Comparison of ENCODE assay signal across 1 cellular context in the genomic region with DNA sequence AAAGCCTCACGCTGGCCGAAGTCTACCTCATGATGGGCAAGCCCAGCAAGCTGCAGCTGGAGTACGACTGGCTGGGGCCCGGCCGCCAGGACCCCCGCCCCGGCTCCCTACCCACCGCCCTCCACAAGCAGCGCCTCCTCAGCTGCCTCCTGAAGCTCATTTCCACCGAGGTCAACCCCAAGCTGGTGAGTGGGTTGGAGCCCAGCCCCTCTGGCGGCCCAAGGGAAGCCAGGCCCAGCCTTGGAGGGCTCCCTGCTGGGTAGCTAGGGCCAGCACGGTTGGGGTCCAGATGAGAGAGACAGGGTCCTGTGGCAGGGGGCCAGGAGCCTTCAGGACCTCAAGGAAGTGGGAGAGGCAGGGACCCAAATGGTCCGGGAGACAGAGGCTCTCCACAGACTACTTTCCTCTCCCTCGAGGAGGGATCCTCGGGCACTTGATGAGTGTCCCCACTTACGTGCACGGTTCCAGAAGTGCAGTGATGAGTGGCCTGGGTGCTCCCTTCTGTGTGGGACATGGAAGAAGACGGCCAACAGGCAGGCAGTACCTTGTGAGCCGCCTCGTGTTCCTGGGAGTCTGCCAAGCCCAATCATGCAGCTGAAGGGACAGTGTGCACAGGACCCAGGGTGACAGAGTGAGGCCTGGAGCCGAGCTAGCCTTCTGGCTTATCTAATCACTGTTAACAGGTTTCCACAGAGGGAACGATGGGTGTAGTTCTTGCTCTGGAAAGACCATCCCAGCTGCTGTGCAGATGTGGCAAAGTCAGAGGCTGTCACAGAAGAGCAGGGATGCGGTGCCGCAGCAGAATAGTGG.
TF ChIP-seq lines count a peak whose summit lies in the region.

No MANE protein-coding gene starts in this region.

TF ChIP-seq in SK-N-SH, 30 proteins besides CTCF, POLR2A, EP300 and RAD21 (continued from another document):
- TF ChIP-seq, protein P1, sequence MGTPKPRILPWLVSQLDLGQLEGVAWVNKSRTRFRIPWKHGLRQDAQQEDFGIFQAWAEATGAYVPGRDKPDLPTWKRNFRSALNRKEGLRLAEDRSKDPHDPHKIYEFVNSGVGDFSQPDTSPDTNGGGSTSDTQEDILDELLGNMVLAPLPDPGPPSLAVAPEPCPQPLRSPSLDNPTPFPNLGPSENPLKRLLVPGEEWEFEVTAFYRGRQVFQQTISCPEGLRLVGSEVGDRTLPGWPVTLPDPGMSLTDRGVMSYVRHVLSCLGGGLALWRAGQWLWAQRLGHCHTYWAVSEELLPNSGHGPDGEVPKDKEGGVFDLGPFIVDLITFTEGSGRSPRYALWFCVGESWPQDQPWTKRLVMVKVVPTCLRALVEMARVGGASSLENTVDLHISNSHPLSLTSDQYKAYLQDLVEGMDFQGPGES (IDR thresholded peaks at IDR 0.05; ENCODE audit: low read depth, low read length) = no peak
- TF ChIP-seq GABPA (IDR thresholded peaks at IDR 0.05; ENCODE audit: low read depth) (no peak), RFX5 (IDR thresholded peaks at IDR 0.05; ENCODE audit: low read length) (no peak), SMC3 (IDR thresholded peaks at IDR 0.05; ENCODE audit: low read depth, low read length) (no peak), SIN3A (IDR thresholded peaks at IDR 0.05; ENCODE audit: borderline replicate concordance, low read depth, low read length) (no peak), FOSL2 (IDR thresholded peaks at IDR 0.05; ENCODE audit: borderline replicate concordance, low read depth) (no peak), FOXJ3 (CRISPR knock-in tag; IDR thresholded peaks at IDR 0.05) (no peak), YY1 (IDR thresholded peaks at IDR 0.05; ENCODE audit: low read depth) (no peak), CHD2 (IDR thresholded peaks at IDR 0.05; ENCODE audit: low read length, partially characterized antibody) (no peak)
